ENCODE assay signal across 1 cellular context in genomic region chr2:215505044-215505786, GRCh38.
TF ChIP-seq lines count a peak whose summit lies in the region.

No MANE protein-coding gene starts in this region.

TF ChIP-seq in IMR-90, 13 proteins besides CTCF, POLR2A, EP300 and RAD21 (continued from another document):
- TF ChIP-seq ELK1 (IDR thresholded peaks at IDR 0.05; ENCODE audit: borderline replicate concordance, low read depth, low read length) (no peak), MAZ (IDR thresholded peaks at IDR 0.05; ENCODE audit: borderline replicate concordance, low read depth, low read length) (no peak), MXI1 (IDR thresholded peaks at IDR 0.05; ENCODE audit: borderline replicate concordance, low read depth, low read length) (no peak), SMC3 (IDR thresholded peaks at IDR 0.05; ENCODE audit: low read depth, low read length) (no peak), MAFK (IDR thresholded peaks at IDR 0.05; ENCODE audit: low read depth, low read length) (peak; percentile 90), BHLHE40 (IDR thresholded peaks at IDR 0.05; ENCODE audit: low read depth, low read length) (0 out of 2 replicates have a peak, but pooled peaks have one; percentile 33), CHD1 (IDR thresholded peaks at IDR 0.05; ENCODE audit: low read depth, low read length) (no peak), RCOR1 (IDR thresholded peaks at IDR 0.05; ENCODE audit: insufficient replicate concordance, low read length) (no peak), NFE2L2 (IDR thresholded peaks at IDR 0.05; ENCODE audit: low read depth, low read length) (no peak; the same call in 1 of the 2 replicates), CEBPB (IDR thresholded peaks at IDR 0.05; ENCODE audit: low read depth, low read length) (peak; percentile 93)
